Comparison of ENCODE assay signal across 29 cellular contexts in the genomic region with DNA sequence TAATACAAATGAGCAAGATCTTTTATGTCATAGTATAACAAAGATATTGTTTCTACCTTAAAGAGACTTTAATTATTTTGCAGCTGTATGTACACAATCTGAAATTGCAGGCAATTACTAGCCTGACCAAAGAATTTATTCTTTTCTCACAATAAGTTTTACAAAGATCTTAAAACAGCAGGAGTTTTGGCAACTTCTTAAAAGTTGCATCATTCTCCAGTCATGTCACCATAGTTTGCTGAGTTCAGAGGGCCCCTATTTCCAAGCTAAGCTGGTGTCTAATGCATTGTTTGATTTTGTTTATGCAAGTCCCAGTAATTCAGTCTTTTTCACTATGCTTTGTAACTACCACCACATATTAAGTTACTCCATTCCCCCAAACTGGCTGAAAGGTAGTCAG.
DNase-seq lines count a peak whose midpoint lies in the region; FAIRE-seq and TF ChIP-seq lines count a peak whose summit lies in the region.
"Had no signal": no experiment of that assay in that cellular context is flagged by ENCODE, and none has a peak within 500 bp of the region (broad histone marks: within the 10 kb centered on the region; RNA-seq: fewer than 3 reads in every experiment).

No MANE protein-coding gene starts in this region.

- no peak for TF ChIP-seq POLR2A in testis (IDR thresholded peaks at IDR 0.05)

- H4K20me1 ChIP-seq in astrocyte (ENCODE audit: insufficient read depth, low read length) = no peaks in the 10 kb centered on the region

- H3K36me3 ChIP-seq in astrocyte (ENCODE audit: insufficient read depth, low read length) = no peaks in the 10 kb centered on the region
- no peaks in the 10 kb centered on the region for H3K36me3 ChIP-seq in testis (ENCODE audit: low read depth, missing control alignments)
- H3K36me3 ChIP-seq: esophagus squamous epithelium, ovary, SJSA1 had no signal

- H3K27me3 ChIP-seq in astrocyte (ENCODE audit: insufficient read depth, low read length) (no peaks in the 10 kb centered on the region), testis (no peaks in the 10 kb centered on the region)
- H3K27me3 ChIP-seq: esophagus squamous epithelium, ovary, SJSA1 had no signal

- no peak overlapping the region for H3K9ac ChIP-seq in astrocyte (ENCODE audit: low read length)

- no peaks in the 10 kb centered on the region for H3K9me3 Mint-ChIP-seq in astrocyte (ENCODE audit: unreplicated experiment)
- H3K9me3 Mint-ChIP-seq: activated CD4-positive, alpha-beta memory T cell treated with anti-CD3 and anti-CD28 coated beads for 36 hours; activated naive CD4-positive, alpha-beta T cell treated with anti-CD3 and anti-CD28 coated beads for 36 hours; activated T-helper 1 cell treated with anti-CD3 and anti-CD28 coated beads, Interleukin-12 subunit alpha, Interleukin-12 subunit beta, Interleukin-2, Interleukin-4 antibody, amounts not matched to agents 30 ng/mL and 10 ng/mL and 1 ng/mL, durations not matched to agents 14 hours and 24 hours and 36 hours; GM23338; type B pancreatic cell had no signal

- TF ChIP-seq CTCF in astrocyte (IDR thresholded peaks at IDR 0.05; ENCODE audit: insufficient read depth, low read depth, low read length) = no peak
- no peak for TF ChIP-seq CTCF in fibroblast of mammary gland (conservative IDR thresholded peaks at IDR 0.05; ENCODE audit: control insufficient read depth, insufficient read depth, low read depth, low read length)
- TF ChIP-seq CTCF in testis (IDR thresholded peaks at IDR 0.05) = no peak
- TF ChIP-seq CTCF in GM20000 (IDR thresholded peaks at IDR 0.05; ENCODE audit: extremely low read depth, missing control alignments) = no peak

- no peak for FAIRE-seq in astrocyte (lab: Jason Lieb, UNC)
- FAIRE-seq: D721Med, GM12878 had no signal

- no peaks in the 10 kb centered on the region for H3K27me3 Mint-ChIP-seq in astrocyte (ENCODE audit: low read depth, unreplicated experiment)
- H3K27me3 Mint-ChIP-seq: type B pancreatic cell had no signal

- no peak overlapping the region for H3K4me2 ChIP-seq in astrocyte (ENCODE audit: low read length)
- H3K4me2 ChIP-seq: GM23338 had no signal

- intact Hi-C loops in testis (cut with DNase I; ENCODE audit: low total_unique reads) = no loop called here
- intact Hi-C loops in posterior cingulate gyrus (cut with DNase I) = no loop called here

- H3K36me3 Mint-ChIP-seq in astrocyte (ENCODE audit: low read depth, unreplicated experiment) = no peaks in the 10 kb centered on the region
- H3K36me3 Mint-ChIP-seq: activated CD4-positive, alpha-beta memory T cell treated with anti-CD3 and anti-CD28 coated beads for 36 hours had no signal

- H3K27ac ChIP-seq in astrocyte (ENCODE audit: low read depth, low read length) = no peak overlapping the region
- H3K27ac ChIP-seq in testis = no peak overlapping the region
- H3K27ac ChIP-seq: C4-2B, esophagus squamous epithelium, ovary, SJSA1 had no signal

- DNase-seq in HCEC 1CT = peak; percentile 4
- DNase-seq in astrocyte (ENCODE audit: low read depth) = peak; percentile 3
- DNase-seq in fibroblast of mammary gland (ENCODE audit: low read depth) = peak; percentile 25
- peak; percentile 35 for DNase-seq in skeletal muscle cell (ENCODE audit: low read depth)
- no peak for DNase-seq in testis
- no peak for DNase-seq in GM20000 (ENCODE audit: low spot score)
- no peak for DNase-seq in posterior cingulate gyrus
- DNase-seq: activated CD4-positive, alpha-beta memory T cell treated with anti-CD3 and anti-CD28 coated beads for 36 hours; activated CD4-positive, CD25-positive, alpha-beta regulatory T cell treated with anti-CD3 and anti-CD28 coated beads, Interleukin-2, amount 50 U/mL, for 72 hours; activated CD8-positive, alpha-beta memory T cell treated with anti-CD3 and anti-CD28 coated beads, Interleukin-2, amount 50 U/mL, for 4 hours; activated naive CD4-positive, alpha-beta T cell treated with anti-CD3 and anti-CD28 coated beads for 36 hours; amniotic stem cell; cortex of kidney; esophagus squamous epithelium; head of caudate nucleus; NCI-H1105 treated with DMSO at 0.1 percent for 48 hours; NCI-H1930; NCI-H69; ovary; RPMI8226; T-helper 1 cell had no signal

- no peaks in the 10 kb centered on the region for H3K9me3 ChIP-seq in astrocyte (ENCODE audit: insufficient read depth, low read depth, low read length)
- no peaks in the 10 kb centered on the region for H3K9me3 ChIP-seq in testis
- H3K9me3 ChIP-seq: esophagus squamous epithelium, ovary, SJSA1 had no signal

- H3K4me1 ChIP-seq in astrocyte (ENCODE audit: insufficient read depth, low read length) (no peaks in the 10 kb centered on the region), testis (no peaks in the 10 kb centered on the region)
- H3K4me1 ChIP-seq: esophagus squamous epithelium, SJSA1 had no signal

- no peak overlapping the region for H2AFZ ChIP-seq in astrocyte (ENCODE audit: low read depth, low read length)
- H2AFZ ChIP-seq: GM23338 had no signal

- no peak overlapping the region for H3K27ac Mint-ChIP-seq in astrocyte (ENCODE audit: unreplicated experiment)
- H3K27ac Mint-ChIP-seq: activated CD4-positive, alpha-beta memory T cell treated with anti-CD3 and anti-CD28 coated beads for 36 hours; activated naive CD4-positive, alpha-beta T cell treated with anti-CD3 and anti-CD28 coated beads for 36 hours; activated T-helper 1 cell treated with anti-CD3 and anti-CD28 coated beads, Interleukin-12 subunit alpha, Interleukin-12 subunit beta, Interleukin-2, Interleukin-4 antibody, amounts not matched to agents 30 ng/mL and 10 ng/mL and 1 ng/mL, durations not matched to agents 14 hours and 24 hours and 36 hours; GM23338; type B pancreatic cell had no signal

- H3K4me3 ChIP-seq in astrocyte (ENCODE audit: insufficient read depth, low read depth, low read length) = no peak overlapping the region
- H3K4me3 ChIP-seq in fibroblast of mammary gland (ENCODE audit: control insufficient read depth, low read depth, low read length) = no peak overlapping the region
- no peak overlapping the region for H3K4me3 ChIP-seq in skeletal muscle cell (ENCODE audit: low read depth, low read length)
- no peak overlapping the region for H3K4me3 ChIP-seq in testis
- H3K4me3 ChIP-seq: esophagus squamous epithelium, GM12878, GM23338, lung, ovary, SJSA1 had no signal

- no peaks in the 10 kb centered on the region for H3K79me2 ChIP-seq in astrocyte (ENCODE audit: insufficient read depth, low read length)

- H3K4me1 Mint-ChIP-seq in astrocyte (ENCODE audit: low read depth, unreplicated experiment) = no peaks in the 10 kb centered on the region
- H3K4me1 Mint-ChIP-seq: GM23338 had no signal

- no peak overlapping the region for H3K4me3 Mint-ChIP-seq in astrocyte (ENCODE audit: unreplicated experiment)
- H3K4me3 Mint-ChIP-seq: activated CD4-positive, alpha-beta memory T cell treated with anti-CD3 and anti-CD28 coated beads for 36 hours; activated naive CD4-positive, alpha-beta T cell treated with anti-CD3 and anti-CD28 coated beads for 36 hours; activated T-helper 1 cell treated with anti-CD3 and anti-CD28 coated beads, Interleukin-12 subunit alpha, Interleukin-12 subunit beta, Interleukin-2, Interleukin-4 antibody, amounts not matched to agents 30 ng/mL and 10 ng/mL and 1 ng/mL, durations not matched to agents 14 hours and 24 hours and 36 hours; GM23338; type B pancreatic cell had no signal

Comparison
In these comparisons a context has a peak if more than half of its experiments do, and no peak if none do; other contexts are left out.
1. DNase-seq: peak in HCEC 1CT (single experiment), astrocyte (single experiment), fibroblast of mammary gland (single experiment) and skeletal muscle cell (single experiment); none in testis (single experiment), GM20000 (single experiment) and posterior cingulate gyrus (0 of 10).